ENCODE assay signal across 21 cellular contexts in the genomic region with DNA sequence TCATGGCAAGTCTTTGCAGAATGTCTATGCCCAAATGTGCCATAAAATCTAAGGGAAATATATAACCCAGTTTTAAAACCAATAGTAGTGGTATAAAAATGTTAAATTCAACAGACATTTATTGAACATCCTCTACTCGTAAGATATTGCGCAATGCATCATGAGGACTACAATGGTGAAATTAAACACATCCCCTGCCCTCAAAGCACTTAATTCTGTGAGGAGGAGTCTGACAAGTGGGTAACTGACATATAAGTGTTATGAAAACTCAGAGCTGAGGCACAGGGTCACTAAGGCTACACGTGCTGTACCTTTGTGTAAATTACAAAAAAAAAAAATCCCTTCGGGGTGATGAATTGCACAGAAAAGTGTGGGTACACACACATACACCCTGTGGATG. TPM values are rescaled to one million over a fixed set of nuclear protein-coding genes. Genes with fewer than 3 reads are reported as not detected.
"Had no signal": no experiment of that assay in that cellular context is flagged by ENCODE, and none has a peak within 500 bp of the region (broad histone marks: within the 10 kb centered on the region; RNA-seq: fewer than 3 reads in every experiment).

No MANE protein-coding gene starts in this region.

- H3K9ac ChIP-seq: KMS-11, SK-N-SH had no signal

- H3K4me2 ChIP-seq: KMS-11, SK-N-SH had no signal

- DNase-seq: Kasumi-1, MM.1S, NCI-H1092 treated with DMSO at 0.1 percent for 48 hours, NCI-H1436, NCI-H187, NCI-H2029, NCI-H2081 treated with DMSO at 0.1 percent for 48 hours, NCI-H2171, NCI-H226, NCI-H446, NCI-H510A, NCI-H524 treated with DMSO at 0.1 percent for 48 hours, NCI-H69, NCI-H774, Right ventricle myocardium superior, RPMI8226, SK-N-SH, SW 1271, T-helper 1 cell had no signal

- H3K9me3 ChIP-seq: SK-N-SH had no signal

- H3K27ac ChIP-seq: KMS-11 had no signal

RNA-seq across cellular contexts. Expression of a gene that starts 6.2 kb away (rescaled TPM):
- total RNA-seq: HT1080, Right ventricle myocardium superior had no signal
- polyA plus RNA-seq: SK-N-SH had no signal
